In the genomic region with DNA sequence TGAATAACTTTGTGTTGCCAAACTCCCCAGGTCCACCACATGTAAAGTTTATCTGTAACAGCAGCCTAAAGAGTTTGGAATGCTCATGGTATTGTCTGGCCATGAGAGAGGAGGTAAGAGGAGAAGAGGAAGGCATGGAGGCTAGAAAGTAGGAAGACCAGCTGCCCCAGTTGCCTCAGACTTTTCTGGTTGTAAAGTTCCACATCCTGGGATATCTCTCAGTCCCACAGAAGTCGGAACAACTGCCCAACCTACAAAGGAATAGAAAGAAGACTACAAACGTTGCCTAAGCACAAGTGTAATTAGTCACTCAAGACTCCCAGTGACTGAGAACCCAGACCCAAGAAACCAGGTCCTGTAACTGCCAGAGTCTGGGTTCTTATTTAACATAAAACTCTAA, we compare ENCODE assay signal across 11 cellular contexts. TPM values are rescaled to one million over a fixed set of nuclear protein-coding genes. Genes with fewer than 3 reads are reported as not detected.
A peak's percentile ranks its signal among the peaks of the same experiment; 100 is the strongest.
DNase-seq lines count a peak whose midpoint lies in the region; ATAC-seq and TF ChIP-seq lines count a peak whose summit lies in the region.
"Had no signal": no experiment of that assay in that cellular context is flagged by ENCODE, and none has a peak within 500 bp of the region (broad histone marks: within the 10 kb centered on the region; RNA-seq: fewer than 3 reads in every experiment).

No MANE protein-coding gene starts in this region.

- no peak for ATAC-seq in HG03521 (IDR thresholded peaks at IDR 0.05; ENCODE audit: unreplicated experiment)
- ATAC-seq: stimulated activated naive B cell treated with anti-CD40 and anti-IgM and Interleukin-4, amounts not matched to agents 10 μg/mL and 1 μg/mL and 100 μg/mL, for 72 hours had no signal

- H3K9me3 Mint-ChIP-seq in MCF 10A (ENCODE audit: unreplicated experiment), result no peaks in the 10 kb centered on the region
- no peaks in the 10 kb centered on the region for H3K9me3 Mint-ChIP-seq in chondrocyte (ENCODE audit: low read depth)
- H3K9me3 Mint-ChIP-seq: activated T-cell treated with anti-CD3 and anti-CD28 coated beads, Interleukin-2, amount 50 U/mL, for 24 hours; stimulated activated naive B cell treated with anti-CD40 and anti-IgM and Interleukin-4, amounts not matched to agents 10 μg/mL and 1 μg/mL and 100 μg/mL, for 72 hours had no signal

- DNase-seq in MCF 10A (ENCODE audit: unreplicated experiment), result no peak
- no peak for DNase-seq in mammary epithelial cell
- no peak for DNase-seq in chondrocyte (ENCODE audit: low spot score)
- DNase-seq in uterus, result no peak
- no peak for DNase-seq in mucosa of gallbladder (ENCODE audit: low spot score)
- no peak for DNase-seq in DMS114 treated with DMSO at 0.1 percent for 48 hours (lab: John Stamatoyannopoulos, UW; ENCODE audit: unreplicated experiment)
- DNase-seq: activated CD4-positive, CD25-positive, alpha-beta regulatory T cell; activated T-cell treated with anti-CD3 and anti-CD28 coated beads, Interleukin-2, amount 50 U/mL, for 24 hours; stimulated activated naive B cell treated with anti-CD40 and anti-IgM and Interleukin-4, amounts not matched to agents 10 μg/mL and 1 μg/mL and 100 μg/mL, for 72 hours had no signal

- H3K27ac ChIP-seq in mammary epithelial cell (ENCODE audit: insufficient read depth, low read depth, low read length), result no peak overlapping the region
- peak overlapping the region; percentile 74 for H3K27ac ChIP-seq in muscle layer of colon (ENCODE audit: low read depth, low read length)
- peak overlapping the region; percentile 82 to 91 for H3K27ac ChIP-seq in uterus

- H3K4me1 ChIP-seq in mammary epithelial cell (ENCODE audit: insufficient read depth, low read length) (no peaks in the 10 kb centered on the region), muscle layer of colon (ENCODE audit: insufficient read depth, low read length) (peaks cover 71% of the 10 kb centered on the region), uterus (peaks cover 3 to 26% of the 10 kb centered on the region in 2 donors)

- peaks cover 14% of the 10 kb centered on the region for H3K36me3 Mint-ChIP-seq in MCF 10A (ENCODE audit: insufficient read depth, unreplicated experiment)
- peaks cover 24% of the 10 kb centered on the region for H3K36me3 Mint-ChIP-seq in chondrocyte (ENCODE audit: low read depth)

- POLR2A ChIA-PET in MCF 10A (lab: Yijun Ruan, JAX), result interaction anchor here (1.0 to 1.8 kb wide), 3 partner anchors 15 to 45 kb away, joined by 3 to 4 read pairs (median 3); no protein-coding TSS in a partner anchor

- BruUV-seq in MCF 10A (replicated peaks; lab: Mats Ljungman, UMichigan), result no TSS peak
- no TSS peak for BruUV-seq in mammary epithelial cell (replicated peaks; lab: Mats Ljungman, UMichigan)

- H3K27ac Mint-ChIP-seq in MCF 10A (ENCODE audit: low read depth, unreplicated experiment), result peak overlapping the region; percentile 78
- peak overlapping the region; percentile 96 for H3K27ac Mint-ChIP-seq in chondrocyte (ENCODE audit: unreplicated experiment)
- H3K27ac Mint-ChIP-seq: activated T-cell treated with anti-CD3 and anti-CD28 coated beads, Interleukin-2, amount 50 U/mL, for 24 hours; stimulated activated naive B cell treated with anti-CD40 and anti-IgM and Interleukin-4, amounts not matched to agents 10 μg/mL and 1 μg/mL and 100 μg/mL, for 72 hours had no signal

- intact Hi-C loops in MCF 10A (cut with micrococcal nuclease) (no loop called here), mammary epithelial cell (cut with micrococcal nuclease) (no loop called here), uterus (cut with DNase I; ENCODE audit: low total_unique reads) (no loop called here)

- H3K9ac ChIP-seq in mammary epithelial cell (ENCODE audit: insufficient read depth, low read length) (no peak overlapping the region), muscle layer of colon (ENCODE audit: low read length) (no peak overlapping the region)

- no peak for TF ChIP-seq POLR2A in uterus (IDR thresholded peaks at IDR 0.05)

- no peak overlapping the region for H3K4me3 ChIP-seq in mammary epithelial cell (replicated peaks in 1 of 3; ENCODE audit: insufficient read depth in 1 of 3, low read depth in 2 of 3, low read length in 3 of 3)
- no peak overlapping the region for H3K4me3 ChIP-seq in muscle layer of colon (ENCODE audit: low read depth in 1 of 2, low read length in 2 of 2)
- no peak overlapping the region for H3K4me3 ChIP-seq in uterus

- H3K79me2 ChIP-seq in mammary epithelial cell (ENCODE audit: insufficient read depth, low read length), result peaks cover 74% of the 10 kb centered on the region

- in situ Hi-C loops in mammary epithelial cell (cut with MboI; ENCODE audit: low sequenced_read_pairs in 2 of 2), result no loop called here

- H2AFZ ChIP-seq in mammary epithelial cell (ENCODE audit: low read depth, low read length), result no peak overlapping the region

- peaks cover 31% of the 10 kb centered on the region for H3K4me1 Mint-ChIP-seq in MCF 10A (ENCODE audit: insufficient read depth, unreplicated experiment)
- H3K4me1 Mint-ChIP-seq in chondrocyte (ENCODE audit: low read depth), result peaks cover 97% of the 10 kb centered on the region

- H3K27me3 Mint-ChIP-seq in MCF 10A (ENCODE audit: insufficient read depth, unreplicated experiment), result no peaks in the 10 kb centered on the region
- H3K27me3 Mint-ChIP-seq in chondrocyte (ENCODE audit: low read depth), result no peaks in the 10 kb centered on the region
- H3K27me3 Mint-ChIP-seq: activated T-cell treated with anti-CD3 and anti-CD28 coated beads, Interleukin-2, amount 50 U/mL, for 24 hours; stimulated activated naive B cell treated with anti-CD40 and anti-IgM and Interleukin-4, amounts not matched to agents 10 μg/mL and 1 μg/mL and 100 μg/mL, for 72 hours had no signal

- no peak for TF ChIP-seq CTCF in MCF 10A (IDR thresholded peaks at IDR 0.05; ENCODE audit: unreplicated experiment)
- TF ChIP-seq CTCF in mammary epithelial cell (conservative IDR thresholded peaks at IDR 0.05 in 1 of 2, IDR thresholded peaks at IDR 0.05 in 1 of 2; ENCODE audit: extremely low read depth in 1 of 2, insufficient read depth in 1 of 2, low read depth in 1 of 2, low read length in 2 of 2), result no peak
- TF ChIP-seq CTCF in chondrocyte (IDR thresholded peaks at IDR 0.05), result no peak
- no peak for TF ChIP-seq CTCF in uterus (IDR thresholded peaks at IDR 0.05)

- dilution Hi-C loops in mammary epithelial cell (cut with HindIII; ENCODE audit: low sequenced_read_pairs), result no loop called here

- H3K4me3 Mint-ChIP-seq in MCF 10A (ENCODE audit: unreplicated experiment), result no peak overlapping the region
- no peak overlapping the region for H3K4me3 Mint-ChIP-seq in chondrocyte (ENCODE audit: unreplicated experiment)
- H3K4me3 Mint-ChIP-seq: activated T-cell treated with anti-CD3 and anti-CD28 coated beads, Interleukin-2, amount 50 U/mL, for 24 hours; stimulated activated naive B cell treated with anti-CD40 and anti-IgM and Interleukin-4, amounts not matched to agents 10 μg/mL and 1 μg/mL and 100 μg/mL, for 72 hours had no signal

- WGBS in mammary epithelial cell (ENCODE audit: low coverage, missing lambda C conversion rate), result 75% methylated on average over 2 of the region's 2 CpGs

- H3K27me3 ChIP-seq in mammary epithelial cell (ENCODE audit: insufficient read depth, low read length) (no peaks in the 10 kb centered on the region), muscle layer of colon (ENCODE audit: control insufficient read depth in 1 of 2, insufficient read depth in 2 of 2, low read length in 2 of 2) (no peaks in the 10 kb centered on the region), uterus (no peaks in the 10 kb centered on the region)

- CTCF ChIA-PET in MCF 10A (lab: Yijun Ruan, JAX), result interaction anchor here (0.6 to 1.2 kb wide), 4 partner anchors 20 to 427 kb away, joined by 3 to 4 read pairs (median 3); no protein-coding TSS in a partner anchor
- CTCF ChIA-PET in mammary epithelial cell (lab: Charles Lee; ENCODE audit: low non-redundant PET), result no interaction called here

- no peaks in the 10 kb centered on the region for H4K20me1 ChIP-seq in mammary epithelial cell (ENCODE audit: insufficient read depth, low read length)

- H3K36me3 ChIP-seq in mammary epithelial cell (ENCODE audit: insufficient read depth, low read length) (peaks cover 4% of the 10 kb centered on the region), muscle layer of colon (ENCODE audit: insufficient read depth, low read length) (no peaks in the 10 kb centered on the region), uterus (no peaks in the 10 kb centered on the region)

- H3K9me3 ChIP-seq in mammary epithelial cell (replicated peaks; ENCODE audit: insufficient read depth, low read length) (no peaks in the 10 kb centered on the region), muscle layer of colon (ENCODE audit: low read length) (no peaks in the 10 kb centered on the region), uterus (no peaks in the 10 kb centered on the region)

- H3K4me2 ChIP-seq in mammary epithelial cell (ENCODE audit: insufficient read depth, low read depth, low read length), result no peak overlapping the region

RNA-seq across cellular contexts. Expression of a gene that starts 47.3 kb away (rescaled TPM):
- total RNA-seq in MCF 10A (2022) (74.2 and 79.4 TPM in 2 replicates), mammary epithelial cell (10 to 100 TPM; 26.3 to 63.5 TPM), chondrocyte (217 to 294 TPM (median 223 TPM) in 3 replicates), uterus (100 to 1,000 TPM in 1 of 4 donors, 10 to 100 TPM in 3; 24.7 to 185 (median 41.1) TPM), mucosa of gallbladder (80.3 TPM)
- polyA plus RNA-seq in mammary epithelial cell, result 22.4 TPM
- 47.2 TPM for polyA minus RNA-seq in mammary epithelial cell
